2 cellular contexts compared by ENCODE assay signal in genomic region chr14:73549889-73550524, GRCh38. TPM values are rescaled to one million over a fixed set of nuclear protein-coding genes. Genes with fewer than 3 reads are reported as not detected.
"Had no signal": no experiment of that assay in that cellular context is flagged by ENCODE, and none has a peak within 500 bp of the region (broad histone marks: within the 10 kb centered on the region; RNA-seq: fewer than 3 reads in every experiment).

No MANE protein-coding gene starts in this region.

RNA-seq across cellular contexts. Expression of gene HEATR4, which starts 8.7 kb away (rescaled TPM):
- total RNA-seq: naive thymus-derived CD8-positive, alpha-beta T cell had no signal
- polyA plus RNA-seq: foreskin keratinocyte had no signal
